ENCODE assay signal across 13 cellular contexts in genomic region chr19:45564131-45564780, GRCh38. TPM values are rescaled to one million over a fixed set of nuclear protein-coding genes. Genes with fewer than 3 reads are reported as not detected.
A peak's percentile ranks its signal among the peaks of the same experiment; 100 is the strongest.
DNase-seq lines count a peak whose midpoint lies in the region; ATAC-seq and TF ChIP-seq lines count a peak whose summit lies in the region.
"Had no signal": no experiment of that assay in that cellular context is flagged by ENCODE, and none has a peak within 500 bp of the region (broad histone marks: within the 10 kb centered on the region; RNA-seq: fewer than 3 reads in every experiment).

No MANE protein-coding gene starts in this region.

- H3K36me3 ChIP-seq in KOPT-K1 (ENCODE audit: insufficient read depth, low read length): no peaks in the 10 kb centered on the region

- DNase-seq in activated CD4-positive, alpha-beta T cell treated with anti-CD3 and anti-CD28 coated beads, Interleukin-2, amount 10 ng/mL, durations not matched to agents 7 days and 5 days: no peak
- DNase-seq in activated CD4-positive, alpha-beta T cell treated with anti-CD3 and anti-CD28 coated beads, Interleukin-2, amount 50 U/mL, for 1 hour: no peak
- no peak for DNase-seq in activated CD8-positive, alpha-beta T cell treated with anti-CD3 and anti-CD28 coated beads for 36 hours
- DNase-seq in naive B cell (no peak), ACHN (no peak), SKM-1 treated with dmso at 0.1 percent for 144 hours (lab: John Stamatoyannopoulos, UW; ENCODE audit: unreplicated experiment) (no peak)
- DNase-seq: effector CD4-positive, alpha-beta T cell; occipital lobe; OCI-M1; SW 1271 had no signal

- CTCF ChIA-PET in activated CD4-positive, alpha-beta T cell treated with anti-CD3 and anti-CD28 coated beads, Interleukin-2, amount 10 ng/mL, durations not matched to agents 7 days and 5 days (lab: Charles Lee): interaction anchor here (1.0 kb wide), 1 partner anchor 75 kb away, joined by 3 read pairs; no protein-coding TSS in a partner anchor
- CTCF ChIA-PET in activated CD8-positive, alpha-beta T cell treated with anti-CD3 and anti-CD28 coated beads for 36 hours (lab: Charles Lee): no interaction called here

- H3K9me3 Mint-ChIP-seq in activated CD4-positive, alpha-beta T cell treated with anti-CD3 and anti-CD28 coated beads, Interleukin-2, amount 10 ng/mL, durations not matched to agents 7 days and 5 days: no peaks in the 10 kb centered on the region
- no peaks in the 10 kb centered on the region for H3K9me3 Mint-ChIP-seq in activated CD8-positive, alpha-beta T cell treated with anti-CD3 and anti-CD28 coated beads for 36 hours
- no peaks in the 10 kb centered on the region for H3K9me3 Mint-ChIP-seq in naive B cell

- H3K27ac Mint-ChIP-seq in activated CD4-positive, alpha-beta T cell treated with anti-CD3 and anti-CD28 coated beads, Interleukin-2, amount 10 ng/mL, durations not matched to agents 7 days and 5 days: peak overlapping the region; percentile 50
- H3K27ac Mint-ChIP-seq in activated CD8-positive, alpha-beta T cell treated with anti-CD3 and anti-CD28 coated beads for 36 hours: peak overlapping the region; percentile 91
- peak overlapping the region in 4 of 6 donors; percentile 15 to 74 (median 48) for H3K27ac Mint-ChIP-seq in naive B cell

- no peak for ATAC-seq in activated CD8-positive, alpha-beta T cell treated with anti-CD3 and anti-CD28 coated beads for 36 hours
- ATAC-seq in naive B cell (ENCODE audit: low read depth in 2 of 2) (peak in 1 of 2 donors; percentile 44), HG03045 (IDR thresholded peaks at IDR 0.05; ENCODE audit: unreplicated experiment) (no peak)

- H3K27ac ChIP-seq in KOPT-K1 (ENCODE audit: low read depth, low read length, poor library complexity, severe bottlenecking): peak overlapping the region; percentile 21
- H3K27ac ChIP-seq: skin epidermis had no signal

- POLR2A ChIA-PET in activated CD4-positive, alpha-beta T cell treated with anti-CD3 and anti-CD28 coated beads, Interleukin-2, amount 10 ng/mL, durations not matched to agents 7 days and 5 days (lab: Charles Lee): no interaction called here
- POLR2A ChIA-PET in activated CD8-positive, alpha-beta T cell treated with anti-CD3 and anti-CD28 coated beads for 36 hours (lab: Charles Lee): no interaction called here

- no peak for TF ChIP-seq CTCF in activated CD8-positive, alpha-beta T cell treated with anti-CD3 and anti-CD28 coated beads for 36 hours (IDR thresholded peaks at IDR 0.05)

- peaks cover 3% of the 10 kb centered on the region for H3K36me3 Mint-ChIP-seq in activated CD4-positive, alpha-beta T cell treated with anti-CD3 and anti-CD28 coated beads, Interleukin-2, amount 10 ng/mL, durations not matched to agents 7 days and 5 days (ENCODE audit: low read depth)
- H3K36me3 Mint-ChIP-seq in activated CD8-positive, alpha-beta T cell treated with anti-CD3 and anti-CD28 coated beads for 36 hours (ENCODE audit: low read depth): peaks cover 7% of the 10 kb centered on the region
- H3K36me3 Mint-ChIP-seq in naive B cell: no peaks in the 10 kb centered on the region

- no peaks in the 10 kb centered on the region for H3K9me3 ChIP-seq in KOPT-K1 (ENCODE audit: insufficient read depth, low read length, poor library complexity, severe bottlenecking)

- H3K27me3 Mint-ChIP-seq in activated CD4-positive, alpha-beta T cell treated with anti-CD3 and anti-CD28 coated beads, Interleukin-2, amount 10 ng/mL, durations not matched to agents 7 days and 5 days: no peaks in the 10 kb centered on the region
- H3K27me3 Mint-ChIP-seq in activated CD8-positive, alpha-beta T cell treated with anti-CD3 and anti-CD28 coated beads for 36 hours: no peaks in the 10 kb centered on the region
- no peaks in the 10 kb centered on the region for H3K27me3 Mint-ChIP-seq in naive B cell

- peaks cover 26% of the 10 kb centered on the region for H3K4me1 Mint-ChIP-seq in activated CD4-positive, alpha-beta T cell treated with anti-CD3 and anti-CD28 coated beads, Interleukin-2, amount 10 ng/mL, durations not matched to agents 7 days and 5 days
- H3K4me1 Mint-ChIP-seq in activated CD8-positive, alpha-beta T cell treated with anti-CD3 and anti-CD28 coated beads for 36 hours (ENCODE audit: low read depth): peaks cover 21% of the 10 kb centered on the region
- peaks cover 6 to 32% (median 21%) of the 10 kb centered on the region in 3 donors for H3K4me1 Mint-ChIP-seq in naive B cell

- H3K4me3 Mint-ChIP-seq in activated CD4-positive, alpha-beta T cell treated with anti-CD3 and anti-CD28 coated beads, Interleukin-2, amount 10 ng/mL, durations not matched to agents 7 days and 5 days: no peak overlapping the region
- no peak overlapping the region for H3K4me3 Mint-ChIP-seq in activated CD8-positive, alpha-beta T cell treated with anti-CD3 and anti-CD28 coated beads for 36 hours
- peak overlapping the region in 4 of 8 donors; percentile 15 to 23 (median 18) for H3K4me3 Mint-ChIP-seq in naive B cell

- in situ Hi-C loops in ACHN (cut with HindIII; ENCODE audit: low pct_ligation_motif_present, low pct_unique_long_range_greater_than_20kb, low sequenced_read_pairs): no loop called here

- intact Hi-C loops in activated CD8-positive, alpha-beta T cell treated with anti-CD3 and anti-CD28 coated beads for 36 hours (cut with micrococcal nuclease): no loop called here

RNA-seq across cellular contexts. Expression of gene OPA3, which starts 20.3 kb away (rescaled TPM):
- total RNA-seq in activated CD4-positive, alpha-beta T cell treated with anti-CD3 and anti-CD28 coated beads, Interleukin-2, amount 10 ng/mL, durations not matched to agents 7 days and 5 days: 10 to 100 TPM; 12.6 to 13.4 TPM
- 10 to 100 TPM; 13.7 to 14.3 TPM for total RNA-seq in activated CD8-positive, alpha-beta T cell treated with anti-CD3 and anti-CD28 coated beads for 36 hours
- polyA plus RNA-seq in naive B cell (ENCODE audit: low read depth in 6 of 6): 10 to 100 TPM in 1 of 6 donors, 1 to 10 TPM in 4, not detected in 1; 5.0 to 14.4 (median 7.8) TPM

RNA-seq across cellular contexts. Expression of gene GPR4, which starts 37.8 kb away (rescaled TPM):
- total RNA-seq in activated CD4-positive, alpha-beta T cell treated with anti-CD3 and anti-CD28 coated beads, Interleukin-2, amount 10 ng/mL, durations not matched to agents 7 days and 5 days: not detected
- total RNA-seq in activated CD8-positive, alpha-beta T cell treated with anti-CD3 and anti-CD28 coated beads for 36 hours: not detected
- polyA plus RNA-seq in naive B cell (ENCODE audit: low read depth in 6 of 6): not detected

RNA-seq across cellular contexts. Expression of gene VASP, which starts 57.0 kb away (rescaled TPM):
- 100 to 1,000 TPM; 143 to 157 TPM for total RNA-seq in activated CD4-positive, alpha-beta T cell treated with anti-CD3 and anti-CD28 coated beads, Interleukin-2, amount 10 ng/mL, durations not matched to agents 7 days and 5 days
- 100 to 1,000 TPM; 152 to 153 TPM for total RNA-seq in activated CD8-positive, alpha-beta T cell treated with anti-CD3 and anti-CD28 coated beads for 36 hours
- polyA plus RNA-seq in naive B cell (ENCODE audit: low read depth in 6 of 6): 10 to 100 TPM; 51.5 to 87.2 (median 64.3) TPM
